ENCODE assay signal across 13 cellular contexts in genomic region chr9:120783611-120784047, GRCh38. TPM values are rescaled to one million over a fixed set of nuclear protein-coding genes. Genes with fewer than 3 reads are reported as not detected.
DNase-seq lines count a peak whose midpoint lies in the region; ATAC-seq and TF ChIP-seq lines count a peak whose summit lies in the region.
"Had no signal": no experiment of that assay in that cellular context is flagged by ENCODE, and none has a peak within 500 bp of the region (broad histone marks: within the 10 kb centered on the region; RNA-seq: fewer than 3 reads in every experiment).

No MANE protein-coding gene starts in this region.

- H3K27ac Mint-ChIP-seq in activated T-cell treated with anti-CD3 and anti-CD28 coated beads, Interleukin-2, amount 50 U/mL, for 72 hours, result peak overlapping the region; percentile 89
- peak overlapping the region; percentile 35 for H3K27ac Mint-ChIP-seq in type B pancreatic cell

- H3K4me1 Mint-ChIP-seq in activated T-cell treated with anti-CD3 and anti-CD28 coated beads, Interleukin-2, amount 50 U/mL, for 72 hours (ENCODE audit: low read depth), result peaks cover 52% of the 10 kb centered on the region
- H3K4me1 Mint-ChIP-seq in activated T-cell treated with anti-CD3 and anti-CD28 coated beads, Interleukin-2, amount 50 U/mL, for 4 hours (ENCODE audit: low read depth), result peaks cover 42% of the 10 kb centered on the region
- H3K4me1 Mint-ChIP-seq in type B pancreatic cell (ENCODE audit: unreplicated experiment), result peaks cover 21% of the 10 kb centered on the region

- TF ChIP-seq CTCF in hepatocyte (IDR thresholded peaks at IDR 0.05; ENCODE audit: poor library complexity) (no peak), type B pancreatic cell (conservative IDR thresholded peaks at IDR 0.05) (no peak), left ventricle myocardium inferior (IDR thresholded peaks at IDR 0.05; ENCODE audit: borderline replicate concordance) (no peak)

- H3K79me2 ChIP-seq in hepatocyte, result peaks cover 83% of the 10 kb centered on the region

- H3K4me2 ChIP-seq in hepatocyte, result peak overlapping the region; percentile 9

- H3K36me3 Mint-ChIP-seq in activated T-cell treated with anti-CD3 and anti-CD28 coated beads, Interleukin-2, amount 50 U/mL, for 72 hours (ENCODE audit: insufficient read depth in 2 of 2), result peaks cover 10 to 27% of the 10 kb centered on the region in 2 donors
- peaks cover 34% of the 10 kb centered on the region for H3K36me3 Mint-ChIP-seq in activated T-cell treated with anti-CD3 and anti-CD28 coated beads, Interleukin-2, amount 50 U/mL, for 4 hours (ENCODE audit: insufficient read depth)
- peaks cover 24% of the 10 kb centered on the region for H3K36me3 Mint-ChIP-seq in type B pancreatic cell

- H3K27ac ChIP-seq in hepatocyte (peak overlapping the region; percentile 43), left ventricle myocardium inferior (replicated peaks) (no peak overlapping the region)
- H3K27ac ChIP-seq: upper lobe of right lung had no signal

- intact Hi-C loops in left ventricle myocardium inferior (cut with micrococcal nuclease), result no loop called here

- no peaks in the 10 kb centered on the region for H3K27me3 ChIP-seq in hepatocyte
- H3K27me3 ChIP-seq in left ventricle myocardium inferior (ENCODE audit: low read depth), result no peaks in the 10 kb centered on the region
- H3K27me3 ChIP-seq: upper lobe of right lung had no signal

- ATAC-seq in activated T-cell treated with anti-CD3 and anti-CD28 coated beads, Interleukin-2, amount 50 U/mL, for 72 hours (replicated peaks in 1 of 2), result no peak
- no peak for ATAC-seq in activated T-cell treated with anti-CD3 and anti-CD28 coated beads, Interleukin-2, amount 50 U/mL, for 4 hours
- ATAC-seq: upper lobe of right lung had no signal

- H3K27me3 Mint-ChIP-seq in activated T-cell treated with anti-CD3 and anti-CD28 coated beads, Interleukin-2, amount 50 U/mL, for 72 hours (ENCODE audit: low read depth), result no peaks in the 10 kb centered on the region
- H3K27me3 Mint-ChIP-seq in activated T-cell treated with anti-CD3 and anti-CD28 coated beads, Interleukin-2, amount 50 U/mL, for 4 hours (ENCODE audit: low read depth), result no peaks in the 10 kb centered on the region
- H3K27me3 Mint-ChIP-seq in type B pancreatic cell, result no peaks in the 10 kb centered on the region

- H3K4me3 Mint-ChIP-seq in activated T-cell treated with anti-CD3 and anti-CD28 coated beads, Interleukin-2, amount 50 U/mL, for 72 hours, result no peak overlapping the region
- no peak overlapping the region for H3K4me3 Mint-ChIP-seq in activated T-cell treated with anti-CD3 and anti-CD28 coated beads, Interleukin-2, amount 50 U/mL, for 4 hours
- H3K4me3 Mint-ChIP-seq in type B pancreatic cell, result no peak overlapping the region

- H3K4me3 ChIP-seq in hepatocyte (no peak overlapping the region), left ventricle myocardium inferior (no peak overlapping the region)
- H3K4me3 ChIP-seq: upper lobe of right lung had no signal

- H3K36me3 ChIP-seq in hepatocyte (replicated peaks; ENCODE audit: insufficient read depth, low read depth), result no peaks in the 10 kb centered on the region
- H3K36me3 ChIP-seq in left ventricle myocardium inferior, result peaks cover 31% of the 10 kb centered on the region

- no peaks in the 10 kb centered on the region for H4K20me1 ChIP-seq in hepatocyte (ENCODE audit: insufficient read depth, poor library complexity, severe bottlenecking)

- DNase-seq in activated T-cell treated with anti-CD3 and anti-CD28 coated beads, Interleukin-2, amount 50 U/mL, for 72 hours, result no peak
- DNase-seq in activated T-cell treated with anti-CD3 and anti-CD28 coated beads, Interleukin-2, amount 50 U/mL, for 4 hours, result no peak
- DNase-seq in SKM-1 treated with dmso at 0.1 percent for 144 hours (lab: John Stamatoyannopoulos, UW; ENCODE audit: unreplicated experiment), result peak; percentile 23
- no peak for DNase-seq in hepatocyte (ENCODE audit: low spot score)
- no peak for DNase-seq in type B pancreatic cell (ENCODE audit: extremely low spot score, unreplicated experiment)
- no peak for DNase-seq in activated CD4-positive, alpha-beta T cell treated with anti-CD3 and anti-CD28 coated beads, Interleukin-2, amount 50 U/mL, for 1 hour
- DNase-seq in left ventricle myocardium inferior, result no peak
- DNase-seq in KG1 (lab: John Stamatoyannopoulos, UW), result no peak
- DNase-seq: ACHN; activated CD8-positive, alpha-beta memory T cell treated with anti-CD3 and anti-CD28 coated beads, Interleukin-2, amount 50 U/mL, for 48 hours; NCI-H524 treated with DMSO at 0.1 percent for 48 hours; stimulated activated CD4-positive, alpha-beta T cell treated with anti-CD3 and anti-CD28 coated beads, Interleukin-4, amount 100 ng/mL, for 4 hours; upper lobe of right lung had no signal

- no peaks in the 10 kb centered on the region for H3K9me2 ChIP-seq in hepatocyte (replicated peaks; ENCODE audit: insufficient read depth)

- H3K4me1 ChIP-seq in hepatocyte (ENCODE audit: insufficient read depth), result peaks cover 16% of the 10 kb centered on the region
- peaks cover 38% of the 10 kb centered on the region for H3K4me1 ChIP-seq in left ventricle myocardium inferior

- H3K9me3 ChIP-seq in hepatocyte (ENCODE audit: low read depth), result no peaks in the 10 kb centered on the region
- H3K9me3 ChIP-seq in left ventricle myocardium inferior (replicated peaks), result no peaks in the 10 kb centered on the region
- H3K9me3 ChIP-seq: upper lobe of right lung had no signal

- H3K9me3 Mint-ChIP-seq in activated T-cell treated with anti-CD3 and anti-CD28 coated beads, Interleukin-2, amount 50 U/mL, for 72 hours, result peaks cover 0 to 1% of the 10 kb centered on the region in 2 donors
- H3K9me3 Mint-ChIP-seq in activated T-cell treated with anti-CD3 and anti-CD28 coated beads, Interleukin-2, amount 50 U/mL, for 4 hours, result no peaks in the 10 kb centered on the region
- H3K9me3 Mint-ChIP-seq in type B pancreatic cell, result no peaks in the 10 kb centered on the region

- H2AFZ ChIP-seq in hepatocyte, result no peak overlapping the region

- 70% methylated on average over 2 of the region's 2 CpGs for WGBS in hepatocyte (ENCODE audit: low lambda C conversion rate, missing lambda C conversion rate)

RNA-seq across cellular contexts. Expression of gene FBXW2, which starts 9.6 kb away (rescaled TPM):
- total RNA-seq in activated T-cell treated with anti-CD3 and anti-CD28 coated beads, Interleukin-2, amount 50 U/mL, for 72 hours, result 10 to 100 TPM; 72.6 to 78.5 TPM
- total RNA-seq in activated T-cell treated with anti-CD3 and anti-CD28 coated beads, Interleukin-2, amount 50 U/mL, for 4 hours, result 10 to 100 TPM; 66.7 to 72.7 (median 66.9) TPM
- total RNA-seq in hepatocyte (52.0 and 54.5 TPM in 2 replicates), type B pancreatic cell (ENCODE audit: low replicate concordance) (67.7 and 68.2 TPM in 2 replicates), left ventricle myocardium inferior (41.3 TPM)
- 30.1 and 34.6 TPM in 2 replicates for polyA plus RNA-seq in hepatocyte

RNA-seq across cellular contexts. Expression of gene PSMD5, which starts 59.1 kb away (rescaled TPM):
- total RNA-seq in activated T-cell treated with anti-CD3 and anti-CD28 coated beads, Interleukin-2, amount 50 U/mL, for 72 hours, result 10 to 100 TPM; 48.6 to 59.0 TPM
- total RNA-seq in activated T-cell treated with anti-CD3 and anti-CD28 coated beads, Interleukin-2, amount 50 U/mL, for 4 hours, result 10 to 100 TPM; 64.3 to 75.9 (median 73.3) TPM
- total RNA-seq in hepatocyte (13.3 and 14.7 TPM in 2 replicates), type B pancreatic cell (ENCODE audit: low replicate concordance) (43.6 and 45.2 TPM in 2 replicates), left ventricle myocardium inferior (16.2 TPM)
- 10.4 and 12.1 TPM in 2 replicates for polyA plus RNA-seq in hepatocyte
